Comparison of ENCODE assay signal across 25 cellular contexts in the genomic region with DNA sequence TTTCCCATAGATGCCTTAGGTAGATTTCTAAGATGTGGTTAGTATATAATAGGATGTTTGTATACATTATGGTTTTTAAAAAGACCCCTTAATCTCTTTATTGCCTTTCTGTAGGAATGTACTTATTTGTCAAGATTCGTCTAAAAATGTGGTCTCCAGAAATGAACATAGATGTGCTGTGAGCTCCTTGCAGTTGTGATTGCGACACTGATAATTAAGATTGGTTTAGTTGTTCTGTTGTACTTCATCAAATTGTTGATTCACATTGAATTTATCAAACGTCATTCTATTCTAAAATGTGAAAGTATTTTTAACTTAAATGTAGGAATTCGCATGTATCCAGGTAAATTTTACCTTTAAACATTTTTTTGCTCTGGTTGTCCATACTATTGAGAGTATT. TPM values are rescaled to one million over a fixed set of nuclear protein-coding genes. Genes with fewer than 3 reads are reported as not detected.
"Had no signal": no experiment of that assay in that cellular context is flagged by ENCODE, and none has a peak within 500 bp of the region (broad histone marks: within the 10 kb centered on the region; RNA-seq: fewer than 3 reads in every experiment).

No MANE protein-coding gene starts in this region.

- H3K27ac Mint-ChIP-seq: activated CD4-positive, alpha-beta T cell treated with anti-CD3 and anti-CD28 coated beads, Interleukin-2, amount 10 ng/mL, durations not matched to agents 7 days and 5 days; activated naive CD8-positive, alpha-beta T cell; memory B cell; stimulated activated memory B cell treated with anti-CD40 and anti-IgM and Interleukin-4, amounts not matched to agents 10 μg/mL and 1 μg/mL and 100 μg/mL, for 72 hours; T-helper 2 cell treated with Interferon-gamma antibody and Interleukin-4, amounts not matched to agents 5 μg/mL and 100 μg/mL, for 36 hours had no signal

- H3K9me3 Mint-ChIP-seq: activated CD4-positive, alpha-beta T cell treated with anti-CD3 and anti-CD28 coated beads, Interleukin-2, amount 10 ng/mL, durations not matched to agents 7 days and 5 days; activated T-helper 1 cell treated with anti-CD3 and anti-CD28 coated beads, Interleukin-12 subunit alpha, Interleukin-12 subunit beta, Interleukin-2, Interleukin-4 antibody, amounts not matched to agents 30 ng/mL and 10 ng/mL and 1 ng/mL, durations not matched to agents 14 hours and 24 hours and 36 hours; memory B cell; stimulated activated memory B cell treated with anti-CD40 and anti-IgM and Interleukin-4, amounts not matched to agents 10 μg/mL and 1 μg/mL and 100 μg/mL, for 72 hours had no signal

- H3K4me3 ChIP-seq: coronary artery, gastroesophageal sphincter, testis, uterus had no signal

- H3K27ac ChIP-seq: coronary artery, epithelial cell of prostate, gastroesophageal sphincter, parathyroid adenoma, testis, uterus, WERI-Rb-1 had no signal

- H3K4me3 Mint-ChIP-seq: activated CD4-positive, alpha-beta T cell treated with anti-CD3 and anti-CD28 coated beads, Interleukin-2, amount 10 ng/mL, durations not matched to agents 7 days and 5 days; activated naive CD8-positive, alpha-beta T cell; activated T-helper 1 cell treated with anti-CD3 and anti-CD28 coated beads, Interleukin-12 subunit alpha, Interleukin-12 subunit beta, Interleukin-2, Interleukin-4 antibody, amounts not matched to agents 30 ng/mL and 10 ng/mL and 1 ng/mL, durations not matched to agents 14 hours and 24 hours and 36 hours; memory B cell; stimulated activated memory B cell treated with anti-CD40 and anti-IgM and Interleukin-4, amounts not matched to agents 10 μg/mL and 1 μg/mL and 100 μg/mL, for 72 hours; T-helper 2 cell treated with Interferon-gamma antibody and Interleukin-4, amounts not matched to agents 5 μg/mL and 100 μg/mL, for 36 hours had no signal

- ATAC-seq: gastroesophageal sphincter; heart right ventricle; left colon; right cardiac atrium; stimulated activated memory B cell treated with anti-CD40 and anti-IgM and Interleukin-4, amounts not matched to agents 10 μg/mL and 1 μg/mL and 100 μg/mL, for 72 hours had no signal

- H2AFZ ChIP-seq: parathyroid adenoma had no signal

- H3K36me3 ChIP-seq: WERI-Rb-1 had no signal

- H3K9ac ChIP-seq: parathyroid adenoma had no signal

- H3K4me1 ChIP-seq: parathyroid adenoma, testis had no signal

- H3K27me3 Mint-ChIP-seq: activated CD4-positive, alpha-beta T cell treated with anti-CD3 and anti-CD28 coated beads, Interleukin-2, amount 10 ng/mL, durations not matched to agents 7 days and 5 days; activated naive CD8-positive, alpha-beta T cell; memory B cell; stimulated activated memory B cell treated with anti-CD40 and anti-IgM and Interleukin-4, amounts not matched to agents 10 μg/mL and 1 μg/mL and 100 μg/mL, for 72 hours had no signal

- H3K9me3 ChIP-seq: gastroesophageal sphincter, testis, uterus had no signal

- DNase-seq: activated CD4-positive, alpha-beta T cell treated with anti-CD3 and anti-CD28 coated beads, Interleukin-2, amount 10 ng/mL, durations not matched to agents 7 days and 5 days; activated CD4-positive, CD25-positive, alpha-beta regulatory T cell treated with anti-CD3 and anti-CD28 coated beads, Interleukin-2, amount 50 U/mL, for 72 hours; activated CD8-positive, alpha-beta memory T cell treated with anti-CD3 and anti-CD28 coated beads, Interleukin-2, amount 50 U/mL, for 4 hours; activated gamma-delta T cell treated with Interleukin-2 at 50 U/mL for 16 hours; amygdala; cerebellar nuclear complex; heart right ventricle; left colon; nucleus accumbens; right cardiac atrium; stimulated activated CD4-positive, alpha-beta T cell treated with anti-CD3 and anti-CD28 coated beads, Interleukin-1b, Interleukin-23, amount 100 ng/mL, for 48 hours; testis; trophoblast cell; uterus; WERI-Rb-1 had no signal

- H3K27me3 ChIP-seq: gastroesophageal sphincter, heart right ventricle, testis, uterus had no signal

- H3K79me2 ChIP-seq: parathyroid adenoma had no signal

RNA-seq across cellular contexts. Expression of a gene that starts 55.9 kb away (rescaled TPM):
- total RNA-seq: activated T-helper 1 cell treated with anti-CD3 and anti-CD28 coated beads, Interleukin-12 subunit alpha, Interleukin-12 subunit beta, Interleukin-2, Interleukin-4 antibody, amounts not matched to agents 30 ng/mL and 10 ng/mL and 1 ng/mL, durations not matched to agents 14 hours and 24 hours and 36 hours; bronchial epithelial cell had no signal
